24 cellular contexts compared by ENCODE assay signal in the genomic region with DNA sequence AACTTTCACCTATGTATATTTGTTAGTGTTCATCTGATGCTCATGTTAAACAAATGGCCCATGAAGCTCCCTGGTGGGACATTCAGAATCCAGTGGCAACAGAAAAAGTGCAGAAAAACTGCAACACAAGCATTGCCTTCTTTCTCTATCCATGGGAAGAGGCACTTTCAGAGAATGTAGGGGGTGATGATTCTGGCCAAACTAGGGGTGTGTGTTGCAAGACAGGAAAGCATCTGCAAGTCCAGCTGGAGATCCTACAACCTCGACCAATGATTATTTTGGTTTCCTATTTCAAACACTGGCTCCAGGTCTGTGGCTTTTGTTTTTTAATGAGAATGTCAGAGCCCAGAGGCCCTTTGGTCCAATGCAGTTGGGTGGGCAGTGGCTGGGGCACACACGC.
DNase-seq lines count a peak whose midpoint lies in the region; ATAC-seq, FAIRE-seq and TF ChIP-seq lines count a peak whose summit lies in the region.
"Had no signal": no experiment of that assay in that cellular context is flagged by ENCODE, and none has a peak within 500 bp of the region (broad histone marks: within the 10 kb centered on the region; RNA-seq: fewer than 3 reads in every experiment).

No MANE protein-coding gene starts in this region.

- BruUV-seq in HepG2 (replicated peaks; lab: Mats Ljungman, UMichigan) = no TSS peak

- no peak overlapping the region for H2AFZ ChIP-seq in HepG2 (ENCODE audit: low read length)
- H2AFZ ChIP-seq: PC-9 had no signal

- CTCF ChIA-PET in HepG2 (lab: Yijun Ruan, JAX; ENCODE audit: low intra/inter-chr PET ratio, low total read pairs) (no interaction called here), T-cell (lab: Charles Lee) (no interaction called here)

- H4K20me1 ChIP-seq in HepG2 (ENCODE audit: insufficient read depth, low read length) = no peaks in the 10 kb centered on the region

- peaks cover 3 to 15% of the 10 kb centered on the region in 2 donors for H3K27me3 Mint-ChIP-seq in T-cell
- H3K27me3 Mint-ChIP-seq: CD4-positive, CD25-positive, alpha-beta regulatory T cell had no signal

- intact Hi-C loops in HepG2 (cut with micrococcal nuclease; ENCODE audit: unreplicated experiment) = no loop called here
- intact Hi-C loops in right lobe of liver (cut with DNase I) = no loop called here
- intact Hi-C loops in heart right ventricle (cut with DNase I) = no loop called here

- no peaks in the 10 kb centered on the region for H3K36me3 Mint-ChIP-seq in T-cell
- H3K36me3 Mint-ChIP-seq: CD4-positive, CD25-positive, alpha-beta regulatory T cell; natural killer cell; stimulated activated effector memory CD8-positive, alpha-beta T cell treated with anti-CD3 and anti-CD28 coated beads, Interleukin-12 subunit alpha, Interleukin-12 subunit beta, amount 100 ng/mL, for 72 hours had no signal

- H3K27ac ChIP-seq in HepG2 (ENCODE audit: extremely low read length, insufficient read depth, low read length) (no peak overlapping the region), right lobe of liver (no peak overlapping the region), heart right ventricle (peak overlapping the region in 1 of 10 donors; percentile 15)
- H3K27ac ChIP-seq: ovary, PC-9, suprapubic skin had no signal

- peak; percentile 28 for FAIRE-seq in HepG2 (lab: Jason Lieb, UNC)
- FAIRE-seq: endometrium, GM12878 had no signal

- H3K9ac ChIP-seq in HepG2 (ENCODE audit: insufficient read depth, low read depth, low read length) = no peak overlapping the region
- H3K9ac ChIP-seq: SK-N-SH had no signal

- peaks cover 2 to 12% (median 3%) of the 10 kb centered on the region in 3 donors for H3K9me3 Mint-ChIP-seq in T-cell
- H3K9me3 Mint-ChIP-seq: activated T-cell treated with anti-CD3 and anti-CD28 coated beads, Interleukin-2, amount 50 U/mL, for 72 hours had no signal

- no peak overlapping the region for H3K4me2 ChIP-seq in HepG2 (ENCODE audit: low read depth, low read length)
- H3K4me2 ChIP-seq: PC-9, SK-N-SH had no signal

- POLR2A ChIA-PET in HepG2 (lab: Yijun Ruan, JAX) = no interaction called here
- POLR2A ChIA-PET in T-cell (lab: Charles Lee) = no interaction called here

- H3K4me1 ChIP-seq in HepG2 (ENCODE audit: insufficient read depth, low read length) (peaks cover 16% of the 10 kb centered on the region), right lobe of liver (peaks cover 0 to 11% (median 0%) of the 10 kb centered on the region in 4 donors), heart right ventricle (peaks cover 0 to 14% (median 0%) of the 10 kb centered on the region in 9 donors)

- no peaks in the 10 kb centered on the region for H3K4me1 Mint-ChIP-seq in T-cell
- H3K4me1 Mint-ChIP-seq: CD4-positive, CD25-positive, alpha-beta regulatory T cell; natural killer cell; stimulated activated effector memory CD8-positive, alpha-beta T cell treated with anti-CD3 and anti-CD28 coated beads, Interleukin-12 subunit alpha, Interleukin-12 subunit beta, amount 100 ng/mL, for 72 hours had no signal

- no peak overlapping the region for H3K27ac Mint-ChIP-seq in T-cell
- H3K27ac Mint-ChIP-seq: activated T-cell treated with anti-CD3 and anti-CD28 coated beads, Interleukin-2, amount 50 U/mL, for 72 hours; CD4-positive, CD25-positive, alpha-beta regulatory T cell; natural killer cell; stimulated activated effector memory CD8-positive, alpha-beta T cell treated with anti-CD3 and anti-CD28 coated beads, Interleukin-12 subunit alpha, Interleukin-12 subunit beta, amount 100 ng/mL, for 72 hours had no signal

- DNase-seq in HepG2 (ENCODE audit: low spot score) (no peak), right lobe of liver (no peak), cardiac fibroblast (ENCODE audit: low read depth in 2 of 2) (peak; percentile 77 to 87), heart right ventricle (no peak), T-cell (no peak), SHP77 (lab: John Stamatoyannopoulos, UW) (no peak), RPMI8226 (no peak)
- no peak for DNase-seq in activated naive CD4-positive, alpha-beta T cell treated with Interleukin-2 at 50 U/mL for 16 hours
- DNase-seq: activated naive CD4-positive, alpha-beta T cell treated with anti-CD3 and anti-CD28 coated beads, Interleukin-2, amount 50 U/mL, for 16 hours; activated T-cell treated with anti-CD3 and anti-CD28 coated beads, Interleukin-2, amount 50 U/mL, for 72 hours; CD4-positive, CD25-positive, alpha-beta regulatory T cell; cortex of kidney; GDM1; natural killer cell; NCI-H2029; NCI-H345; ovary; PC-9; SK-N-SH; T1000 had no signal

- 6% methylated on average over 2 of the region's 2 CpGs for WGBS in HepG2 (ENCODE audit: low lambda C conversion rate)
- WGBS in right lobe of liver (ENCODE audit: insufficient coverage, low coverage, low lambda C conversion rate, missing lambda C conversion rate) = 25% methylated on average over 1 of the region's 2 CpGs
- 42 to 54% methylated on average over 2 of the region's 2 CpGs for WGBS in heart right ventricle, 2 donors

- in situ Hi-C loops in HepG2 (cut with HindIII; ENCODE audit: extremely low pct_ligation_motif_present, low pct_unique_long_range_greater_than_20kb) = no loop called here

- H3K27me3 ChIP-seq in HepG2 (ENCODE audit: control insufficient read depth in 1 of 2, insufficient read depth in 2 of 2, low read length in 2 of 2) (peaks cover 0 to 2% of the 10 kb centered on the region in 2 experiments; a peak in 1 of 5 replicates), right lobe of liver (no peaks in the 10 kb centered on the region), heart right ventricle (no peaks in the 10 kb centered on the region)
- H3K27me3 ChIP-seq: ovary, suprapubic skin had no signal

- no peaks in the 10 kb centered on the region for H3K9me3 ChIP-seq in HepG2 (ENCODE audit: low read length)
- H3K9me3 ChIP-seq in right lobe of liver = no peaks in the 10 kb centered on the region
- H3K9me3 ChIP-seq in heart right ventricle = peaks cover 0 to 17% (median 0%) of the 10 kb centered on the region in 11 donors
- H3K9me3 ChIP-seq: ovary, suprapubic skin had no signal

- no peak overlapping the region for H3K4me3 ChIP-seq in HepG2 (replicated peaks in 1 of 3; ENCODE audit: insufficient read depth in 1 of 3, low read depth in 2 of 3, low read length in 3 of 3)
- H3K4me3 ChIP-seq in right lobe of liver = no peak overlapping the region
- H3K4me3 ChIP-seq in cardiac fibroblast (replicated peaks in 1 of 2; ENCODE audit: low read depth in 2 of 2, low read length in 2 of 2) = no peak overlapping the region
- H3K4me3 ChIP-seq in heart right ventricle = no peak overlapping the region
- H3K4me3 ChIP-seq: GM12878, ovary, PC-9, suprapubic skin had no signal

- H3K79me2 ChIP-seq in HepG2 (ENCODE audit: insufficient read depth, low read length) = no peaks in the 10 kb centered on the region

- TF ChIP-seq CTCF in HepG2 (CRISPR knock-in tag; IDR thresholded peaks at IDR 0.05) (no peak), right lobe of liver (IDR thresholded peaks at IDR 0.05) (no peak), cardiac fibroblast (IDR thresholded peaks at IDR 0.05; ENCODE audit: low read depth, low read length) (no peak), heart right ventricle (IDR thresholded peaks at IDR 0.05) (no peak)

- TF ChIP-seq POLR2A in HepG2 (IDR thresholded peaks at IDR 0.05; ENCODE audit: insufficient read depth in 1 of 2, low read depth in 2 of 2, low read length in 2 of 2) (no peak), right lobe of liver (IDR thresholded peaks at IDR 0.05) (no peak)

- no peaks in the 10 kb centered on the region for H3K36me3 ChIP-seq in HepG2 (replicated peaks in 1 of 2; ENCODE audit: control insufficient read depth in 1 of 2, insufficient read depth in 2 of 2, low read length in 2 of 2)
- no peaks in the 10 kb centered on the region for H3K36me3 ChIP-seq in right lobe of liver
- no peaks in the 10 kb centered on the region for H3K36me3 ChIP-seq in heart right ventricle
- H3K36me3 ChIP-seq: ovary, suprapubic skin had no signal

- ATAC-seq in HepG2 = peak; percentile 25; the same call in 1 of the 3 replicates
- no peak for ATAC-seq in right lobe of liver
- peak in 7 of 8 donors; percentile 17 to 76 (median 57) for ATAC-seq in heart right ventricle
- ATAC-seq in T-cell (replicated peaks in 1 of 4) = no peak
- ATAC-seq: activated T-cell treated with anti-CD3 and anti-CD28 coated beads, Interleukin-2, amount 50 U/mL, for 72 hours; GM12878; natural killer cell; stimulated activated effector memory CD8-positive, alpha-beta T cell treated with anti-CD3 and anti-CD28 coated beads, Interleukin-12 subunit alpha, Interleukin-12 subunit beta, amount 100 ng/mL, for 72 hours had no signal

- TF ChIP-seq EP300 in HepG2 (IDR thresholded peaks at IDR 0.05; ENCODE audit: low read depth in 2 of 2, low read length in 2 of 2) (no peak), HepG2 (CRISPR knock-in tag; IDR thresholded peaks at IDR 0.05; ENCODE audit: borderline replicate concordance) (no peak)

- no peak overlapping the region for H3K4me3 Mint-ChIP-seq in T-cell
- H3K4me3 Mint-ChIP-seq: activated T-cell treated with anti-CD3 and anti-CD28 coated beads, Interleukin-2, amount 50 U/mL, for 72 hours; CD4-positive, CD25-positive, alpha-beta regulatory T cell; natural killer cell; stimulated activated effector memory CD8-positive, alpha-beta T cell treated with anti-CD3 and anti-CD28 coated beads, Interleukin-12 subunit alpha, Interleukin-12 subunit beta, amount 100 ng/mL, for 72 hours had no signal

- no peak for TF ChIP-seq RAD21 in HepG2 (CRISPR knock-in tag; IDR thresholded peaks at IDR 0.05)

TF ChIP-seq in HepG2, 621 proteins besides CTCF, POLR2A, EP300 and RAD21:
- TF ChIP-seq CENPT (CRISPR knock-in tag; IDR thresholded peaks at IDR 0.05; ENCODE audit: low read depth) (no peak), CEBPG (CRISPR knock-in tag; IDR thresholded peaks at IDR 0.05) (0 out of 2 replicates have a peak, but pooled peaks have one; percentile 6), RAD51 (IDR thresholded peaks at IDR 0.05; ENCODE audit: borderline replicate concordance) (no peak)

Comparison
In these comparisons a context has a peak if more than half of its experiments do, and no peak if none do; other contexts are left out.
1. ATAC-seq: peak in HepG2 (single experiment) and heart right ventricle (7 of 8); none in right lobe of liver (0 of 4) and T-cell (0 of 4).
2. DNase-seq: peak in cardiac fibroblast (2 of 2); none in HepG2 (single experiment), right lobe of liver (0 of 3), heart right ventricle (0 of 2), T-cell (0 of 34), SHP77 (0 of 2), RPMI8226 (single experiment) and activated naive CD4-positive, alpha-beta T cell treated with Interleukin-2 at 50 U/mL for 16 hours (single experiment).